Comparison of ENCODE assay signal across 21 cellular contexts in the genomic region with DNA sequence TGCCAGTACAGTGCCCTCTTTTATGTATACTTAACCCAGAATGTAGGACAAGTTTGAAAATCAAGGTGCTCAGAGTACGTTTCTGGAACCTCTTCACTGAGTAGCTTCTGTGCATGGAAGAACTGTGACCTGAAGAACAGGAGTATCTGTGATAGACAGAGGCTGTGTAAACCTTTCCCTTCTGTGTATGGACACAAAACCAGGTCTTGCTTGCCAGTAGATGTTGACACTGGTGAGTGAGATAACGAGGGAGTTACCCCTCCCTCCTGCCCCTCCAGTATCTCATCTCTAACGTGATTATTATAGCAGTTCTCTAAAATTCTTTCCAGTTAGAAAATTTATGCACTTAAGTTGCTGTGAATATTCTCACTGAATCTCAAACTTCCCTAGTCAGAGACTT.
"Had no signal": no experiment of that assay in that cellular context is flagged by ENCODE, and none has a peak within 500 bp of the region (broad histone marks: within the 10 kb centered on the region; RNA-seq: fewer than 3 reads in every experiment).

No MANE protein-coding gene starts in this region.

- H3K36me3 ChIP-seq: esophagus squamous epithelium, gastroesophageal sphincter, neutrophil, sigmoid colon, tibial nerve, upper lobe of right lung had no signal

- H3K27ac ChIP-seq: epithelial cell of prostate, esophagus squamous epithelium, gastroesophageal sphincter, neutrophil, sigmoid colon, skin epidermis, testis, tibial nerve, upper lobe of right lung had no signal

- H3K4me1 ChIP-seq: esophagus squamous epithelium, gastroesophageal sphincter, sigmoid colon, testis, tibial nerve, upper lobe of right lung had no signal

- H3K4me3 ChIP-seq: esophagus squamous epithelium, gastroesophageal sphincter, sigmoid colon, skin epidermis, testis, tibial nerve, upper lobe of right lung had no signal

- DNase-seq: effector memory CD8-positive, alpha-beta T cell; esophagus squamous epithelium; foreskin fibroblast; glutamatergic neuron; left colon; mammary epithelial cell; naive thymus-derived CD4-positive, alpha-beta T cell; nephron progenitor cell; posterior cingulate gyrus; sigmoid colon; stimulated activated CD4-positive, alpha-beta T cell treated with anti-CD3 and anti-CD28 coated beads, Interleukin-2, amount 100 ng/mL, for 24 hours; stimulated activated CD4-positive, alpha-beta T cell treated with anti-CD3 and anti-CD28 coated beads, Interleukin-4, amount 100 ng/mL, for 4 hours; stimulated activated naive B cell treated with anti-CD40 and anti-IgM and Interleukin-4, amounts not matched to agents 10 μg/mL and 1 μg/mL and 100 μg/mL, for 72 hours; stimulated activated naive CD8-positive, alpha-beta T cell treated with anti-CD3 and anti-CD28 coated beads, Interleukin-15, amount 100 ng/mL, for 72 hours; testis; upper lobe of right lung had no signal

- H3K27me3 ChIP-seq: esophagus squamous epithelium, gastroesophageal sphincter, neutrophil, sigmoid colon, testis, tibial nerve, upper lobe of right lung had no signal

- H3K9me3 ChIP-seq: esophagus squamous epithelium, gastroesophageal sphincter, neutrophil, sigmoid colon, testis, tibial nerve, upper lobe of right lung had no signal
